8 cellular contexts compared by ENCODE assay signal in genomic region chr1:9687120-9687875, GRCh38. TPM values are rescaled to one million over a fixed set of nuclear protein-coding genes. Genes with fewer than 3 reads are reported as not detected.
A peak's percentile ranks its signal among the peaks of the same experiment; 100 is the strongest.
DNase-seq lines count a peak whose midpoint lies in the region; ATAC-seq, FAIRE-seq and TF ChIP-seq lines count a peak whose summit lies in the region.

No MANE protein-coding gene starts in this region.

- H3K27me3 Mint-ChIP-seq in WTC11 (ENCODE audit: low read depth) = peaks cover 40% of the 10 kb centered on the region

- TF ChIP-seq CTCF in WTC11 (IDR thresholded peaks at IDR 0.05) (no peak), cardiac fibroblast (IDR thresholded peaks at IDR 0.05; ENCODE audit: low read depth, low read length) (peak; percentile 8)

- no peaks in the 10 kb centered on the region for H3K27me3 ChIP-seq in MG63

- peaks cover 31% of the 10 kb centered on the region for H3K4me1 Mint-ChIP-seq in WTC11

- POLR2A ChIA-PET in WTC11 (lab: Charles Lee) = interaction anchor here (0.6 kb wide), 1 partner anchor 464 kb away, joined by 4 read pairs; no protein-coding TSS in a partner anchor

- no peaks in the 10 kb centered on the region for H3K36me3 ChIP-seq in MG63

- no peaks in the 10 kb centered on the region for H3K9me3 Mint-ChIP-seq in WTC11

- H3K4me3 Mint-ChIP-seq in WTC11 = peak overlapping the region; percentile 77

- CTCF ChIA-PET in WTC11 (lab: Charles Lee) = interaction anchor here (0.6 to 14.9 kb wide), 10 partner anchors 14 to 505 kb away, joined by 3 to 163 read pairs (median 4); no protein-coding TSS in a partner anchor

- peak; percentile 51 for ATAC-seq in WTC11
- ATAC-seq in left lobe of liver = no peak

- H3K4me3 ChIP-seq in MG63 (peak overlapping the region; percentile 33), cardiac fibroblast (replicated peaks in 1 of 2; ENCODE audit: low read depth in 2 of 2, low read length in 2 of 2) (peak overlapping the region; percentile 40 to 56)

- no peaks in the 10 kb centered on the region for H3K9me3 ChIP-seq in MG63

- peak; percentile 47 for DNase-seq in AG08396 (ENCODE audit: low spot score)
- DNase-seq in GM19239 (ENCODE audit: insufficient read length, low spot score) = no peak
- peak; percentile 73 for DNase-seq in MG63
- DNase-seq in WTC11 (ENCODE audit: low spot score) = peak; percentile 80
- DNase-seq in cardiac fibroblast (ENCODE audit: low read depth in 2 of 2) = peak; percentile 41 to 84
- peak; percentile 48 for DNase-seq in left lobe of liver (ENCODE audit: low spot score)
- DNase-seq in stimulated activated CD4-positive, alpha-beta T cell treated with anti-CD3 and anti-CD28 coated beads, TNF-alpha, amount 100 ng/mL, for 24 hours (ENCODE audit: low read depth in 3 of 3) = peak; percentile 35 to 65 (median 38)
- DNase-seq in AML-193 (lab: John Stamatoyannopoulos, UW) = no peak

- peak; percentile 89 for FAIRE-seq in GM19239 (lab: Jason Lieb, UNC)

- H3K27ac Mint-ChIP-seq in WTC11 = no peak overlapping the region

- no peaks in the 10 kb centered on the region; the same call in 1 of the 2 replicates for H3K36me3 Mint-ChIP-seq in WTC11

TF ChIP-seq in WTC11, 78 proteins besides CTCF, POLR2A, EP300 and RAD21 (continues in another document):
- 0 out of 2 replicates have a peak, but pooled peaks have one; percentile 25 for TF ChIP-seq RELA (CRISPR knock-in tag; IDR thresholded peaks at IDR 0.05; ENCODE audit: borderline replicate concordance)
- TF ChIP-seq, protein P1, sequence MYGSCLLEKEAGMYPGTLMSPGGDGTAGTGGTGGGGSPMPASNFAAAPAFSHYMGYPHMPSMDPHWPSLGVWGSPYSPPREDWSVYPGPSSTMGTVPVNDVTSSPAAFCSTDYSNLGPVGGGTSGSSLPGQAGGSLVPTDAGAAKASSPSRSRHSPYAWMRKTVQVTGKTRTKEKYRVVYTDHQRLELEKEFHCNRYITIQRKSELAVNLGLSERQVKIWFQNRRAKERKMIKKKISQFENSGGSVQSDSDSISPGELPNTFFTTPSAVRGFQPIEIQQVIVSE (CRISPR knock-in tag; IDR thresholded peaks at IDR 0.05; ENCODE audit: borderline replicate concordance) = no peak
- TF ChIP-seq E2F5 (CRISPR knock-in tag; IDR thresholded peaks at IDR 0.05) = 0 out of 2 replicates have a peak, but pooled peaks have one; percentile 21
- no peak for TF ChIP-seq EMX1 (CRISPR knock-in tag; IDR thresholded peaks at IDR 0.05)
- TF ChIP-seq E2F1 (CRISPR knock-in tag; IDR thresholded peaks at IDR 0.05) = no peak
- TF ChIP-seq NFATC4 (CRISPR knock-in tag; IDR thresholded peaks at IDR 0.05) = no peak
- TF ChIP-seq, protein P2, sequence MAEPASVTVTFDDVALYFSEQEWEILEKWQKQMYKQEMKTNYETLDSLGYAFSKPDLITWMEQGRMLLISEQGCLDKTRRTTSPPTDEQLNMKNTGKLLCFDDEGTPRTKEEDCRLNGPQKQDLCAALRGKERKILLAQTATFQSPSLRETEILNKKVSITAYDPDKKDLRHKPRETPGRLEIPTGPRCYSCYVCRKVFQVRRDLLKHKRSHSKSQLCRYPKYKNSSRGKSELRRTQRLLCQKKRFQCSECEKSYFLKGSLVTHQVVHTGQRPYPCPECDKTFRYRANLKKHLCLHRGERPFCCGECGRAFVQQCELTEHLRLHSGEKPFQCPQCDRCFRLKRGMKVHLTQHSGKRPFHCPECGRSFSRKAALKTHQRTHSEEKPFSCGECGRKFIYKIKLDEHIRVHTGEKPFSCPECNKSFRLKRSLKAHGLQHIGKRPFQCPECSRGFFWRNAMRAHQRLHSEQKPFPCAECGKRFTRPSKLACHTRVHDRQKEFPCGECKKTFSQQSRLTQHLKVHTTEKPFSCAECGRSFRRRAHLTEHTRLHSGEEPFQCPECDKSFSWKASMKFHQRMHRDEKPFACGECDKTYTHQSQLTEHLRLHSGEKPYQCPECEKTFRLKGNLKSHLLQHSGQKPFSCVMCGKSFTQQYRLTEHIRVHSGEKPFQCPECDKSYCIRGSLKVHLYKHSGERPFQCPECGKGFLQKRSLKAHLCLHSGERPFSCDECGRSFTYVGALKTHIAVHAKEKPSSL (CRISPR knock-in tag; conservative IDR thresholded peaks at IDR 0.05) = no peak
- TF ChIP-seq ZNF281 (CRISPR knock-in tag; IDR thresholded peaks at IDR 0.05) = 0 out of 2 replicates have a peak, but pooled peaks have one; percentile 16
- TF ChIP-seq ZBTB43 (CRISPR knock-in tag; IDR thresholded peaks at IDR 0.05) = no peak
- no peak for TF ChIP-seq GRHL2 (CRISPR knock-in tag; IDR thresholded peaks at IDR 0.05; ENCODE audit: insufficient replicate concordance, severe bottlenecking)
- TF ChIP-seq HMGXB4 (CRISPR knock-in tag; IDR thresholded peaks at IDR 0.05) = peak; percentile 37; the same call in 1 of the 2 replicates
- TF ChIP-seq FOXP1 (CRISPR knock-in tag; IDR thresholded peaks at IDR 0.05; ENCODE audit: borderline replicate concordance) = no peak
- TF ChIP-seq, protein P3, sequence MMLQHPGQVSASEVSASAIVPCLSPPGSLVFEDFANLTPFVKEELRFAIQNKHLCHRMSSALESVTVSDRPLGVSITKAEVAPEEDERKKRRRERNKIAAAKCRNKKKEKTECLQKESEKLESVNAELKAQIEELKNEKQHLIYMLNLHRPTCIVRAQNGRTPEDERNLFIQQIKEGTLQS (CRISPR knock-in tag; conservative IDR thresholded peaks at IDR 0.05) = no peak

RNA-seq across cellular contexts. Expression of gene PIK3CD, which starts 35.8 kb away (rescaled TPM):
- 0.47 and 2.9 TPM in 2 replicates for total RNA-seq in MG63 (2014; rRNA removed; shearing (Covaris generic); ENCODE audit: low replicate concordance)
- total RNA-seq in WTC11 (2021) (17.9 to 23.1 TPM (median 20.2 TPM) in 3 replicates), left lobe of liver (2.6 TPM)

Comparison
In these comparisons a context has a peak if more than half of its experiments do, and no peak if none do; other contexts are left out.
1. DNase-seq: peak in AG08396 (single experiment), MG63 (single experiment), WTC11 (single experiment), cardiac fibroblast (2 of 2), left lobe of liver (single experiment) and stimulated activated CD4-positive, alpha-beta T cell treated with anti-CD3 and anti-CD28 coated beads, TNF-alpha, amount 100 ng/mL, for 24 hours (3 of 3); none in GM19239 (single experiment) and AML-193 (0 of 2).